Comparison of ENCODE assay signal across 11 cellular contexts in genomic region chr1:88646852-88647645, GRCh38. TPM values are rescaled to one million over a fixed set of nuclear protein-coding genes. Genes with fewer than 3 reads are reported as not detected.
DNase-seq lines count a peak whose midpoint lies in the region; ATAC-seq and TF ChIP-seq lines count a peak whose summit lies in the region.
"Had no signal": no experiment of that assay in that cellular context is flagged by ENCODE, and none has a peak within 500 bp of the region (broad histone marks: within the 10 kb centered on the region; RNA-seq: fewer than 3 reads in every experiment).

No MANE protein-coding gene starts in this region.

- no peaks in the 10 kb centered on the region for H3K36me3 ChIP-seq in mucosa of descending colon (ENCODE audit: low read depth)
- H3K36me3 ChIP-seq: HAP-1 had no signal

- TF ChIP-seq CTCF in mucosa of descending colon (IDR thresholded peaks at IDR 0.05), result no peak

- peak; percentile 29 for DNase-seq in NCI-H345 (lab: John Stamatoyannopoulos, UW)
- DNase-seq in NCI-H345 treated with DMSO at 0.1 percent for 48 hours (lab: John Stamatoyannopoulos, UW; ENCODE audit: unreplicated experiment), result no peak
- peak; percentile 88 for DNase-seq in NOMO-1 treated with DMSO at 0.1 percent for 48 hours (lab: John Stamatoyannopoulos, UW; ENCODE audit: unreplicated experiment)
- no peak for DNase-seq in mucosa of descending colon
- DNase-seq in inferior parietal cortex (ENCODE audit: extremely low spot score), result no peak
- DNase-seq: activated effector memory CD4-positive, alpha-beta T cell treated with Interleukin-2 at 50 U/mL for 16 hours; effector CD8-positive, alpha-beta T cell had no signal

- H3K9me3 ChIP-seq in mucosa of descending colon, result no peaks in the 10 kb centered on the region
- H3K9me3 ChIP-seq: HAP-1 had no signal

- no peaks in the 10 kb centered on the region for H3K4me1 ChIP-seq in mucosa of descending colon (ENCODE audit: low read depth)

- H3K4me3 ChIP-seq in mucosa of descending colon, result no peak overlapping the region
- H3K4me3 ChIP-seq: HAP-1 had no signal

- intact Hi-C loops in mucosa of descending colon (cut with DNase I, micrococcal nuclease), result no loop called here

- ATAC-seq in HG02759 (IDR thresholded peaks at IDR 0.05; ENCODE audit: unreplicated experiment), result peak; percentile 80
- ATAC-seq in mucosa of descending colon, result peak; percentile 60
- no peak for ATAC-seq in HG02973 (IDR thresholded peaks at IDR 0.05; ENCODE audit: unreplicated experiment)
- no peak for ATAC-seq in HG02623 (IDR thresholded peaks at IDR 0.05; ENCODE audit: unreplicated experiment)

RNA-seq across cellular contexts. Expression of gene PKN2, which starts 37.0 kb away (rescaled TPM):
- 10 to 100 TPM; 54.6 to 81.9 (median 58.0) TPM for total RNA-seq in mucosa of descending colon

Comparison
In these comparisons a context has a peak if more than half of its experiments do, and no peak if none do; other contexts are left out.
1. DNase-seq: peak in NCI-H345 (single experiment) and NOMO-1 treated with DMSO at 0.1 percent for 48 hours (single experiment); none in NCI-H345 treated with DMSO at 0.1 percent for 48 hours (single experiment), mucosa of descending colon (0 of 3) and inferior parietal cortex (single experiment).
2. ATAC-seq: peak in HG02759 (single experiment) and mucosa of descending colon (single experiment); none in HG02973 (single experiment) and HG02623 (single experiment).